ENCODE assay signal across 8 cellular contexts in genomic region chr4:184792950-184793555, GRCh38. TPM values are rescaled to one million over a fixed set of nuclear protein-coding genes. Genes with fewer than 3 reads are reported as not detected.
DNase-seq lines count a peak whose midpoint lies in the region; ATAC-seq and TF ChIP-seq lines count a peak whose summit lies in the region.

No MANE protein-coding gene starts in this region.

- H3K9me2 ChIP-seq in Karpas-422 (replicated peaks; ENCODE audit: insufficient read depth, low read length): no peaks in the 10 kb centered on the region

- no peaks in the 10 kb centered on the region for H3K4me1 ChIP-seq in Karpas-422 (ENCODE audit: low read length)

- H3K79me2 ChIP-seq in Karpas-422 (ENCODE audit: low read length): no peaks in the 10 kb centered on the region

- no peak overlapping the region for H2AFZ ChIP-seq in Karpas-422 (ENCODE audit: low read length)

- peak; percentile 94 for DNase-seq in CD14-positive monocyte (ENCODE audit: low spot score)
- DNase-seq in NCI-H226: peak; percentile 78
- DNase-seq in activated T-helper 9 cell treated with anti-CD3 and anti-CD28 coated beads, Interleukin-2, amount 50 U/mL, for 16 hours (ENCODE audit: low read depth): peak; percentile 39
- DNase-seq in islet precursor cell: peak; percentile 80
- DNase-seq in stimulated activated CD8-positive, alpha-beta memory T cell treated with anti-CD3 and anti-CD28 coated beads, Interleukin-4, amount 100 ng/mL, for 48 hours: peak; percentile 67
- no peak for DNase-seq in Karpas-422
- no peak for DNase-seq in T-helper 9 cell

- H3K9me3 Mint-ChIP-seq in CD14-positive monocyte: peaks cover 0 to 2% (median 0%) of the 10 kb centered on the region in 7 donors

- H4K20me1 ChIP-seq in Karpas-422 (ENCODE audit: insufficient read depth, low read depth, low read length): no peaks in the 10 kb centered on the region

- no peak overlapping the region for H3K4me2 ChIP-seq in Karpas-422 (ENCODE audit: low read depth, low read length, poor library complexity, severe bottlenecking)

- H3K27ac ChIP-seq in Karpas-422 (ENCODE audit: low read length): no peak overlapping the region

- no peak overlapping the region for H3K9ac ChIP-seq in Karpas-422 (ENCODE audit: low read length)

- H3K4me1 Mint-ChIP-seq in CD14-positive monocyte: peaks cover 38% of the 10 kb centered on the region

- H3K27me3 ChIP-seq in Karpas-422 (ENCODE audit: low read length): no peaks in the 10 kb centered on the region

- H3K36me3 Mint-ChIP-seq in CD14-positive monocyte: peaks cover 86 to 94% of the 10 kb centered on the region in 2 donors

- H3K27ac Mint-ChIP-seq in CD14-positive monocyte: peak overlapping the region; percentile 83 to 97 (median 95)

- H3K36me3 ChIP-seq in Karpas-422 (ENCODE audit: insufficient read depth, low read length): no peaks in the 10 kb centered on the region

- H3K4me3 Mint-ChIP-seq in CD14-positive monocyte: no peak overlapping the region

- H3K9me3 ChIP-seq in Karpas-422 (ENCODE audit: low read length): no peaks in the 10 kb centered on the region

- H3K27me3 Mint-ChIP-seq in CD14-positive monocyte (ENCODE audit: low read depth in 3 of 3): peaks cover 0 to 2% (median 0%) of the 10 kb centered on the region in 3 donors

- intact Hi-C loops in CD14-positive monocyte (cut with micrococcal nuclease): loop anchor here in 1 of 2 donors (2.0 kb wide), 2 partner anchors 20 to 58 kb away; no protein-coding TSS in a partner anchor

- no peak overlapping the region for H3K4me3 ChIP-seq in Karpas-422 (ENCODE audit: low read length)

- no peak for ATAC-seq in GM19455 (IDR thresholded peaks at IDR 0.05; ENCODE audit: unreplicated experiment)

- no peak for TF ChIP-seq CTCF in CD14-positive monocyte (IDR thresholded peaks at IDR 0.05)

RNA-seq across cellular contexts. Expression of gene ACSL1, which starts 32.7 kb away (rescaled TPM):
- 100 to 1,000 TPM in 1 of 2 donors, 10 to 100 TPM in 1; 72.4 to 115 TPM for polyA plus RNA-seq in CD14-positive monocyte
- total RNA-seq in Karpas-422 (2014; rRNA removed; shearing (Covaris generic); ENCODE audit: low replicate concordance): 1.4 and 3.1 TPM in 2 replicates

RNA-seq across cellular contexts. Expression of gene CENPU, which starts 59.2 kb away (rescaled TPM):
- polyA plus RNA-seq in CD14-positive monocyte: 1 to 10 TPM; 1.2 to 1.6 TPM
- total RNA-seq in Karpas-422 (2014; rRNA removed; shearing (Covaris generic); ENCODE audit: low replicate concordance): 18.5 and 31.3 TPM in 2 replicates

Comparison
In these comparisons a context has a peak if more than half of its experiments do, and no peak if none do; other contexts are left out.
1. DNase-seq: peak in CD14-positive monocyte (single experiment), NCI-H226 (single experiment), activated T-helper 9 cell treated with anti-CD3 and anti-CD28 coated beads, Interleukin-2, amount 50 U/mL, for 16 hours (single experiment), islet precursor cell (single experiment) and stimulated activated CD8-positive, alpha-beta memory T cell treated with anti-CD3 and anti-CD28 coated beads, Interleukin-4, amount 100 ng/mL, for 48 hours (single experiment); none in Karpas-422 (single experiment) and T-helper 9 cell (single experiment).